ENCODE assay signal across 1 cellular context in the genomic region with DNA sequence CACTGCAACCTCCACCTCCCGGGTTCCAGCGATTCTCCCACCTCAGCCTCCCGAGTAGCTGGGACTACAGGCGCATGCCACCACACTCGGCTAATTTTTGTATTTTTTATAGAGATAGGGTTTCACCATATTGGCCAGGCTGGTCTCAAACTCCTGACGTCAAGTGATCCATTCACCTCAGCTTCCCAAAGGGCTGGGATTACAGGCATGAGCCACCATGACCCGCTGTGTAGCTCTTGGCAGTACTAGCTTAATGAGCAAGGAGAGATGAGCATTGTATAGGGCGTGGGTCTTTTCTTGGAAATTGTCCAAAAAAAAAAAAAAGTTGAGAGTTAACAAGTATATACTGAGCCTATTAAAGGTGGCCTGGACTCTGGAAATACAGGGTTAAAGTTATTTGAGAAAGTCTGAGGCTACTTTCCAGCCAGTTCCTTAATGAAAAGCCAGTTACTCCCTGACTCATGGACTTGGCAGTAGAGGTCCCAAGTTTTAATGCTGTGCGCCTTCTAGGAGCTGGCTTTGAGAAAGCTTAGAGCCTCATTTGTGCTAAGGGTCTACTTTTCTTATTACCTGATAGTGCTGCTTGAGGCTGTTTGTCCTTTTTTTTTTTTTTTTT.
TF ChIP-seq lines count a peak whose summit lies in the region.

No MANE protein-coding gene starts in this region.

TF ChIP-seq in K562, 482 proteins besides CTCF, POLR2A, EP300 and RAD21:
- TF ChIP-seq NFIC (IDR thresholded peaks at IDR 0.05) (peak; percentile 49; the same call in 1 of the 2 replicates), ZNF76 (CRISPR knock-in tag; IDR thresholded peaks at IDR 0.05; ENCODE audit: borderline replicate concordance) (no peak)
